8 cellular contexts compared by ENCODE assay signal in the genomic region with DNA sequence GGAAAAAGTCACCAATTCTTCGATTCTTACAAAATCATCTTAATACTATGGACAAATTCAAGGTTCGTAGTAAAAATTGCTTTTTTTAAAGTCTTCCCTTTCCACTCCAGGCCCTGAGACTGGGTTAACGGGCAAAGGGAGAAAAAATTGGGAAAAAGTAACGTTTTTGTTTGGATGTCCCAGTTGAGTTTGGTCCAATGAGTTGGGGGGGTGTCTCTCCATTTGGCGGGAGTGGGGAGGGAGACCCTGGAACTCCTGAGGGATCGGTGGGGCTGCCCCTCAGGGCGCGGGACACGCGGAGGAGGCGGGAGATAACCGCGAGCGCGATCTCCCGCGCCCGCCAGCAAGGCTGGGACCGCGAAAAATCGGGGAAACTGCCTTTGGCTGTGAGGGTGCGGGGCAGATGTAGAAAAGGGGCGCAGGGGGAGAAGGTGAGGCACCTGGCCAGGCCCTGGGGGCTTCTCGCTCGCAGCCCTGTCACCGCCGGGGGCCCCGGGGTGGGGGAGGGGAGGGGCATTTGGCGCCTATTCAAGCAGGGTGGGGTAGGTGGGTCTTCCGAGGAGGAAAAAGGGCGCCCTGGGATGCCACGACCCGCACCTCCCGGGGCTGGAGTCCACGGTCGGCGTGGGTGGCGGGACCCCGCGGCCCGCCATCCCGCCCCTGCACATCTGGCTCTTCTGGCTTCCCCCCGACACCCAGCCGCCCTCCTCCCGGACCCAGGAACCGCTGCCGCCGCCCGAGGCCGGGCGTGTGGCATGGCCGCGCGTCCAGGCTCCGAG. TPM values are rescaled to one million over a fixed set of nuclear protein-coding genes. Genes with fewer than 3 reads are reported as not detected.
DNase-seq lines count a peak whose midpoint lies in the region; ATAC-seq and TF ChIP-seq lines count a peak whose summit lies in the region.

No MANE protein-coding gene starts in this region.

- H3K27ac ChIP-seq in WERI-Rb-1 (peak overlapping the region; percentile 97), gastroesophageal sphincter (peak overlapping the region in 2 of 4 donors; percentile 93), psoas muscle (no peak overlapping the region)

- DNase-seq in NCI-H1436 (lab: John Stamatoyannopoulos, UW) (peak; percentile 33), NCI-H1436 treated with DMSO at 0.1 percent for 48 hours (lab: John Stamatoyannopoulos, UW) (no peak), WERI-Rb-1 (peak; percentile 60), psoas muscle (peak; percentile 19 to 55), AG08396 (ENCODE audit: low spot score) (no peak), GM19238 (ENCODE audit: insufficient read length, low spot score) (no peak)

- peaks cover 65% of the 10 kb centered on the region for H3K36me3 ChIP-seq in WERI-Rb-1
- no peaks in the 10 kb centered on the region for H3K36me3 ChIP-seq in gastroesophageal sphincter
- peaks cover 0 to 4% of the 10 kb centered on the region in 2 donors for H3K36me3 ChIP-seq in psoas muscle (ENCODE audit: insufficient read depth in 1 of 2, low read depth in 1 of 2)

- TF ChIP-seq EP300 in gastroesophageal sphincter (IDR thresholded peaks at IDR 0.05): no peak

- intact Hi-C loops in psoas muscle (cut with DNase I): no loop called here

- H3K9me3 ChIP-seq in WERI-Rb-1 (ENCODE audit: severe bottlenecking) (no peaks in the 10 kb centered on the region), gastroesophageal sphincter (no peaks in the 10 kb centered on the region), psoas muscle (no peaks in the 10 kb centered on the region)

- ATAC-seq in HG03025 (IDR thresholded peaks at IDR 0.05; ENCODE audit: low FRiP score, unreplicated experiment): peak; percentile 0
- ATAC-seq in gastroesophageal sphincter: no peak
- no peak for ATAC-seq in psoas muscle

- no peaks in the 10 kb centered on the region for H3K27me3 ChIP-seq in WERI-Rb-1 (ENCODE audit: insufficient read depth, low read depth, severe bottlenecking)
- no peaks in the 10 kb centered on the region for H3K27me3 ChIP-seq in gastroesophageal sphincter
- no peaks in the 10 kb centered on the region for H3K27me3 ChIP-seq in psoas muscle (ENCODE audit: insufficient read depth in 3 of 3, low read length in 2 of 3)

- no peak for TF ChIP-seq CTCF in WERI-Rb-1 (IDR thresholded peaks at IDR 0.05; ENCODE audit: low read depth, low read length)
- no peak for TF ChIP-seq CTCF in gastroesophageal sphincter (IDR thresholded peaks at IDR 0.05)
- no peak for TF ChIP-seq CTCF in psoas muscle (IDR thresholded peaks at IDR 0.05)

- peak overlapping the region; percentile 92 for H3K4me3 ChIP-seq in WERI-Rb-1 (ENCODE audit: low read depth, low read length)
- H3K4me3 ChIP-seq in gastroesophageal sphincter: peak overlapping the region; percentile 75 to 80
- peak overlapping the region; percentile 82 for H3K4me3 ChIP-seq in psoas muscle

- 3 to 12% methylated on average over 6 to 20 of the region's 55 CpGs for WGBS in gastroesophageal sphincter (ENCODE audit: low coverage in 1 of 2), 2 donors
- WGBS in psoas muscle, 3 donors: 6 to 10% (median 7%) methylated on average over 30 to 55 of the region's 55 CpGs

- no peak for TF ChIP-seq POLR2A in gastroesophageal sphincter (IDR thresholded peaks at IDR 0.05)

- H3K4me1 ChIP-seq in gastroesophageal sphincter: peaks cover 5 to 41% (median 14%) of the 10 kb centered on the region in 3 donors
- H3K4me1 ChIP-seq in psoas muscle: peaks cover 24% of the 10 kb centered on the region

RNA-seq across cellular contexts. Expression of gene FBXO5, which starts 0.7 kb away (rescaled TPM):
- total RNA-seq in gastroesophageal sphincter (1 to 10 TPM; 2.2 to 5.9 (median 3.2) TPM), psoas muscle (1 to 10 TPM; 1.1 to 1.9 (median 1.5) TPM)
- 1 to 10 TPM in 1 of 3 donors, under 1 TPM in 2; 0.76 to 1.3 (median 0.86) TPM for polyA plus RNA-seq in psoas muscle

RNA-seq across cellular contexts. Expression of gene MTRF1L, which starts 20.3 kb away (rescaled TPM):
- total RNA-seq in gastroesophageal sphincter: 10 to 100 TPM; 18.7 to 33.2 (median 24.8) TPM
- 10 to 100 TPM; 20.3 to 45.1 (median 24.8) TPM for total RNA-seq in psoas muscle
- polyA plus RNA-seq in psoas muscle: 10 to 100 TPM; 24.2 to 55.9 (median 42.5) TPM

Comparison
In these comparisons a context has a peak if more than half of its experiments do, and no peak if none do; other contexts are left out.
1. DNase-seq: peak in NCI-H1436 (single experiment), WERI-Rb-1 (single experiment) and psoas muscle (2 of 2); none in NCI-H1436 treated with DMSO at 0.1 percent for 48 hours (single experiment), AG08396 (single experiment) and GM19238 (single experiment).
2. Peak in every context shown above with its lines, with median percentiles within 50 percentile points of each other: H3K4me3 ChIP-seq.